ENCODE assay signal across 20 cellular contexts in genomic region chr2:25505630-25506029, GRCh38.
"Had no signal": no experiment of that assay in that cellular context is flagged by ENCODE, and none has a peak within 500 bp of the region (broad histone marks: within the 10 kb centered on the region; RNA-seq: fewer than 3 reads in every experiment).

No MANE protein-coding gene starts in this region.

- H3K9me3 ChIP-seq: body of pancreas, colonic mucosa, spleen, tibial artery had no signal

- H3K4me3 ChIP-seq: body of pancreas, colonic mucosa, hepatocyte, lung, spleen, tibial artery had no signal

- H3K27me3 Mint-ChIP-seq: activated naive CD8-positive, alpha-beta T cell had no signal

- H3K4me3 Mint-ChIP-seq: activated naive CD8-positive, alpha-beta T cell; nephron had no signal

- ATAC-seq: body of pancreas; stimulated activated naive CD8-positive, alpha-beta T cell treated with anti-CD3 and anti-CD28 coated beads, Interleukin-15, Interleukin-2, amounts not matched to agents 100 U/mL and 50 U/mL, for 24 hours had no signal

- H3K27ac ChIP-seq: body of pancreas, colonic mucosa, hepatocyte, spleen, tibial artery, WERI-Rb-1 had no signal

- H3K27me3 ChIP-seq: body of pancreas, colonic mucosa, hepatocyte, spleen, tibial artery had no signal

- DNase-seq: activated CD4-positive, alpha-beta T cell treated with anti-CD3 and anti-CD28 coated beads for 1 hour; activated CD4-positive, alpha-beta T cell treated with anti-CD3 and anti-CD28 coated beads, Interleukin-2, amount 50 U/mL, for 4 hours; activated gamma-delta T cell; body of pancreas; central memory CD4-positive, alpha-beta T cell; colonic mucosa; midbrain; nucleus accumbens; posterior cingulate gyrus; retina; spleen; stimulated activated naive CD8-positive, alpha-beta T cell treated with anti-CD3 and anti-CD28 coated beads, Interleukin-15, Interleukin-2, amounts not matched to agents 100 U/mL and 50 U/mL, for 24 hours; substantia nigra; T-helper 2 cell; tibial artery; WERI-Rb-1 had no signal

- H3K27ac Mint-ChIP-seq: activated naive CD8-positive, alpha-beta T cell; nephron had no signal

- H3K36me3 ChIP-seq: colonic mucosa, spleen, tibial artery, WERI-Rb-1 had no signal

- H3K4me1 ChIP-seq: body of pancreas, colonic mucosa, spleen, tibial artery had no signal
